In the genomic region with DNA sequence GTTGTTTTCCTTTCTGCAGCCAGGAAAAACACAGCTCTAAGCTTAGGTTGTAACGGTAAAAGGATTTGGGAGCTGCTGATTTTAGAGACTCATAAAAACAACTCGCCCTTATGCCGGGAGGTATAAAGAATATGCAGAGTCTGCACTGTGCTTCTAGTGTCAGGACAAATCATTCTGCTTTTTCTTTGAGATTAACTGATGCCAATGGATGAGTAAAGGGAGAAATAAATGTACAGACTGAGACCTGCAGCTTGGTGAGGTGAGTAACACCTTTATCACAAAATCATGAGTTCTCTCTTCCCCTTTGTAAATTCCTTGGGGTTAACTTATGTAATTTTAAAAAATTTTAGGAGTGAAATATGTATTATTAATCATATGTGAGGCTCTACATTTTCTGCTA, we compare ENCODE assay signal across 8 cellular contexts. TPM values are rescaled to one million over a fixed set of nuclear protein-coding genes. Genes with fewer than 3 reads are reported as not detected.
DNase-seq lines count a peak whose midpoint lies in the region; ATAC-seq and TF ChIP-seq lines count a peak whose summit lies in the region.

No MANE protein-coding gene starts in this region.

- 63 to 83% (median 77%) methylated on average over 3 of the region's 3 CpGs for WGBS in adrenal gland, 4 donors
- 13 to 23% methylated on average over 3 of the region's 3 CpGs for WGBS in testis, 2 donors

- no peak for TF ChIP-seq CTCF in activated CD8-positive, alpha-beta T cell treated with anti-CD3 and anti-CD28 coated beads for 36 hours (IDR thresholded peaks at IDR 0.05)
- TF ChIP-seq CTCF in adrenal gland (IDR thresholded peaks at IDR 0.05) (no peak), testis (IDR thresholded peaks at IDR 0.05) (no peak)

- H3K36me3 ChIP-seq in adrenal gland (replicated peaks in 1 of 2) (no peaks in the 10 kb centered on the region), testis (ENCODE audit: low read depth, missing control alignments) (no peaks in the 10 kb centered on the region)

- no peaks in the 10 kb centered on the region for H3K9me3 ChIP-seq in adrenal gland (replicated peaks in 1 of 3)
- no peaks in the 10 kb centered on the region for H3K9me3 ChIP-seq in testis

- POLR2A ChIA-PET in activated CD8-positive, alpha-beta T cell treated with anti-CD3 and anti-CD28 coated beads for 36 hours (lab: Charles Lee) = interaction anchor here (1.0 to 2.2 kb wide), 3 partner anchors 17 to 158 kb away, joined by 3 to 8 read pairs (median 7); no protein-coding TSS in a partner anchor
- POLR2A ChIA-PET in activated CD8-positive, alpha-beta T cell treated with anti-CD3 and anti-CD28 coated beads, Interleukin-2, amount 10 ng/mL, durations not matched to agents 7 days and 5 days (lab: Charles Lee) = no interaction called here

- CTCF ChIA-PET in activated CD8-positive, alpha-beta T cell treated with anti-CD3 and anti-CD28 coated beads for 36 hours (lab: Charles Lee) = interaction anchor here (0.7 to 4.7 kb wide), 4 partner anchors 17 to 234 kb away, joined by 3 to 45 read pairs (median 4); no protein-coding TSS in a partner anchor
- CTCF ChIA-PET in activated CD8-positive, alpha-beta T cell treated with anti-CD3 and anti-CD28 coated beads, Interleukin-2, amount 10 ng/mL, durations not matched to agents 7 days and 5 days (lab: Charles Lee) = interaction anchor here (1.1 to 6.2 kb wide), 9 partner anchors 11 to 234 kb away, joined by 3 to 60 read pairs (median 14); a partner anchor contains a TSS

- H3K27me3 Mint-ChIP-seq in activated CD8-positive, alpha-beta T cell treated with anti-CD3 and anti-CD28 coated beads for 36 hours = no peaks in the 10 kb centered on the region
- H3K27me3 Mint-ChIP-seq in activated CD8-positive, alpha-beta T cell treated with anti-CD3 and anti-CD28 coated beads, Interleukin-2, amount 10 ng/mL, durations not matched to agents 7 days and 5 days (ENCODE audit: low read depth) = peaks cover 21% of the 10 kb centered on the region

- H3K36me3 Mint-ChIP-seq in activated CD8-positive, alpha-beta T cell treated with anti-CD3 and anti-CD28 coated beads for 36 hours (ENCODE audit: low read depth) = peaks cover 4% of the 10 kb centered on the region
- H3K36me3 Mint-ChIP-seq in activated CD8-positive, alpha-beta T cell treated with anti-CD3 and anti-CD28 coated beads, Interleukin-2, amount 10 ng/mL, durations not matched to agents 7 days and 5 days (ENCODE audit: low read depth) = peaks cover 9% of the 10 kb centered on the region

- H3K27ac Mint-ChIP-seq in activated CD8-positive, alpha-beta T cell treated with anti-CD3 and anti-CD28 coated beads for 36 hours = peak overlapping the region; percentile 98
- H3K27ac Mint-ChIP-seq in activated CD8-positive, alpha-beta T cell treated with anti-CD3 and anti-CD28 coated beads, Interleukin-2, amount 10 ng/mL, durations not matched to agents 7 days and 5 days = no peak overlapping the region

- H3K4me1 Mint-ChIP-seq in activated CD8-positive, alpha-beta T cell treated with anti-CD3 and anti-CD28 coated beads for 36 hours (ENCODE audit: low read depth) = peaks cover 21% of the 10 kb centered on the region
- H3K4me1 Mint-ChIP-seq in activated CD8-positive, alpha-beta T cell treated with anti-CD3 and anti-CD28 coated beads, Interleukin-2, amount 10 ng/mL, durations not matched to agents 7 days and 5 days (ENCODE audit: low read depth) = peaks cover 27% of the 10 kb centered on the region

- TF ChIP-seq POLR2A in adrenal gland (IDR thresholded peaks at IDR 0.05) (no peak), testis (IDR thresholded peaks at IDR 0.05) (no peak)

- H3K4me3 ChIP-seq in adrenal gland (no peak overlapping the region), testis (peak overlapping the region in 1 of 2 donors; percentile 80)

- DNase-seq in activated CD8-positive, alpha-beta T cell treated with anti-CD3 and anti-CD28 coated beads for 36 hours = no peak
- no peak for DNase-seq in activated CD8-positive, alpha-beta T cell treated with anti-CD3 and anti-CD28 coated beads, Interleukin-2, amount 10 ng/mL, durations not matched to agents 7 days and 5 days
- DNase-seq in adrenal gland (no peak), left kidney (ENCODE audit: low read depth, low spot score) (peak; percentile 11), testis (no peak), NCI-H1417 treated with DMSO at 0.1 percent for 48 hours (lab: John Stamatoyannopoulos, UW) (no peak)

- ATAC-seq in activated CD8-positive, alpha-beta T cell treated with anti-CD3 and anti-CD28 coated beads for 36 hours = no peak
- ATAC-seq in activated CD8-positive, alpha-beta T cell treated with anti-CD3 and anti-CD28 coated beads, Interleukin-2, amount 10 ng/mL, durations not matched to agents 7 days and 5 days = no peak
- ATAC-seq in GM19452 (IDR thresholded peaks at IDR 0.05; ENCODE audit: unreplicated experiment) (no peak), HG03571 (IDR thresholded peaks at IDR 0.05; ENCODE audit: unreplicated experiment) (no peak)

- intact Hi-C loops in activated CD8-positive, alpha-beta T cell treated with anti-CD3 and anti-CD28 coated beads for 36 hours (cut with micrococcal nuclease) = loop anchor here (5.0 to 10.0 kb wide), 2 partner anchors 153 to 205 kb away; a partner anchor contains a TSS
- intact Hi-C loops in adrenal gland (cut with DNase I) (no loop called here), testis (cut with DNase I; ENCODE audit: low total_unique reads) (loop anchor here (5.0 kb wide), 1 partner anchor 112 kb away; a partner anchor contains a TSS)

- no peaks in the 10 kb centered on the region for H3K27me3 ChIP-seq in adrenal gland
- H3K27me3 ChIP-seq in testis = no peaks in the 10 kb centered on the region

- H3K9me3 Mint-ChIP-seq in activated CD8-positive, alpha-beta T cell treated with anti-CD3 and anti-CD28 coated beads for 36 hours = no peaks in the 10 kb centered on the region
- H3K9me3 Mint-ChIP-seq in activated CD8-positive, alpha-beta T cell treated with anti-CD3 and anti-CD28 coated beads, Interleukin-2, amount 10 ng/mL, durations not matched to agents 7 days and 5 days (ENCODE audit: insufficient read depth) = no peaks in the 10 kb centered on the region

- H3K4me1 ChIP-seq in adrenal gland (replicated peaks in 1 of 2) (peaks cover 0 to 12% of the 10 kb centered on the region in 2 donors), testis (peaks cover 15% of the 10 kb centered on the region)

- H3K4me3 Mint-ChIP-seq in activated CD8-positive, alpha-beta T cell treated with anti-CD3 and anti-CD28 coated beads for 36 hours = no peak overlapping the region
- no peak overlapping the region for H3K4me3 Mint-ChIP-seq in activated CD8-positive, alpha-beta T cell treated with anti-CD3 and anti-CD28 coated beads, Interleukin-2, amount 10 ng/mL, durations not matched to agents 7 days and 5 days

- H3K27ac ChIP-seq in adrenal gland = peak overlapping the region in 3 of 5 donors; percentile 98 to 99 (median 98)
- H3K27ac ChIP-seq in testis = peak overlapping the region; percentile 97 to 100

RNA-seq across cellular contexts. Expression of a gene that starts 1.9 kb away (rescaled TPM):
- total RNA-seq in activated CD8-positive, alpha-beta T cell treated with anti-CD3 and anti-CD28 coated beads for 36 hours = 10 to 100 TPM; 16.8 to 17.9 TPM
- 10 to 100 TPM; 13.0 to 14.9 TPM for total RNA-seq in activated CD8-positive, alpha-beta T cell treated with anti-CD3 and anti-CD28 coated beads, Interleukin-2, amount 10 ng/mL, durations not matched to agents 7 days and 5 days
- total RNA-seq in adrenal gland = 10 to 100 TPM in 1 of 8 donors, 1 to 10 TPM in 7; 3.1 to 12.2 (median 5.6) TPM
- polyA plus RNA-seq in adrenal gland = 1 to 10 TPM; 5.8 to 9.6 (median 6.8) TPM
- 10 to 100 TPM; 14.7 to 42.8 TPM for total RNA-seq in testis
- 25.3 TPM for polyA plus RNA-seq in testis (ENCODE audit: insufficient read depth, low read depth, low replicate concordance)

RNA-seq across cellular contexts. Expression of a gene that starts 34.4 kb away (rescaled TPM):
- total RNA-seq in activated CD8-positive, alpha-beta T cell treated with anti-CD3 and anti-CD28 coated beads for 36 hours = not detected
- not detected for total RNA-seq in activated CD8-positive, alpha-beta T cell treated with anti-CD3 and anti-CD28 coated beads, Interleukin-2, amount 10 ng/mL, durations not matched to agents 7 days and 5 days
- total RNA-seq in adrenal gland (under 1 TPM in 5 of 8 donors, not detected in 3; 0.11 to 0.97 (median 0.23) TPM), testis (10 to 100 TPM in 1 of 2 donors, 1 to 10 TPM in 1; 7.1 to 30.6 TPM)
- polyA plus RNA-seq in adrenal gland (1 to 10 TPM in 2 of 3 donors, under 1 TPM in 1; 0.40 to 2.2 (median 1.5) TPM), testis (ENCODE audit: insufficient read depth, low read depth, low replicate concordance) (17.1 TPM)

Comparison
In these comparisons a context has a peak if more than half of its experiments do, and no peak if none do; other contexts are left out.
1. RNA of a gene that starts 34.4 kb away (total RNA-seq): 7.1 to 30.6 TPM in testis; 0.11 to 0.97 TPM in adrenal gland, not detected in activated CD8-positive, alpha-beta T cell treated with anti-CD3 and anti-CD28 coated beads for 36 hours and not detected in activated CD8-positive, alpha-beta T cell treated with anti-CD3 and anti-CD28 coated beads, Interleukin-2, amount 10 ng/mL, durations not matched to agents 7 days and 5 days; every median in the first group is over 4 times any median in the second.
2. intact Hi-C loops: an anchor here in activated CD8-positive, alpha-beta T cell treated with anti-CD3 and anti-CD28 coated beads for 36 hours (5.0 to 10.0 kb wide) and testis (5.0 kb wide); none called in adrenal gland.